34 cellular contexts compared by ENCODE assay signal in the genomic region with DNA sequence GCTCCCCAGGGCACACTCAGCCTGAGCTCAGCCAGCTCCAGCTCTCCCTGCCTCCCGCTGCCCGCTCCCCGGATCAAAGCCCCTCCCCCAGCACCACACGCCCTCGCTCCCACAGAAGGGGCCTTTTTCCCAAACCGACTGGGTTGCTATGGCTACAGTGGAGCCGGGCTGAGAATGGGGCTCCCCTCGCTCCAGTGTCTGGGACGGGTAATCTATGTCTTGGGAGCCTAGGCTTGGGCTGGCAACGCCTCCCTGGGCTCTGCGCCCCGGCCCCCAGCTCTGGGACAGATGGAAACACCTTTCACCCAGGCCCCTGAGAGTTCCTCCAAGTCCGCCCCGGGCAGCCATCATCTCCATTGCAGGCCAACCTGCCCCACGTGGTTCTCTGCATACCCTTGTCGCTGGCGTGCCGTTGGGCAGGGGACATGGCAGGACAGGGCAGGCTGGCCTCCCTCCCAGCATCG.
DNase-seq lines count a peak whose midpoint lies in the region; ATAC-seq, FAIRE-seq and TF ChIP-seq lines count a peak whose summit lies in the region.
"Had no signal": no experiment of that assay in that cellular context is flagged by ENCODE, and none has a peak within 500 bp of the region (broad histone marks: within the 10 kb centered on the region; RNA-seq: fewer than 3 reads in every experiment).

No MANE protein-coding gene starts in this region.

- H3K4me1 Mint-ChIP-seq in stimulated activated naive CD8-positive, alpha-beta T cell treated with anti-CD3 and anti-CD28 coated beads, Interleukin-15, amount 100 ng/mL, for 72 hours = no peaks in the 10 kb centered on the region
- H3K4me1 Mint-ChIP-seq: activated naive CD8-positive, alpha-beta T cell treated with anti-CD3 and anti-CD28 coated beads, Interleukin-2, amount 50 U/mL, for 24 hours; T-helper 17 cell had no signal

- DNase-seq in C1 segment of cervical spinal cord (lab: John Stamatoyannopoulos, UW) (peak in 11 of 14 donors; percentile 23 to 90 (median 79)), anterior cingulate cortex (lab: John Stamatoyannopoulos, UW) (peak in 56 of 58 donors; percentile 19 to 97 (median 82)), hypothalamus (lab: John Stamatoyannopoulos, UW) (peak in 47 of 51 donors; percentile 22 to 98 (median 83)), putamen (ENCODE audit: low spot score) (peak; percentile 81), AG08395 (ENCODE audit: low spot score) (no peak), RCC 7860 (ENCODE audit: low spot score) (no peak), foreskin fibroblast (no peak)
- no peak for DNase-seq in stimulated activated naive CD8-positive, alpha-beta T cell treated with anti-CD3 and anti-CD28 coated beads, Interleukin-15, amount 100 ng/mL, for 72 hours
- DNase-seq: activated naive CD4-positive, alpha-beta T cell; activated naive CD8-positive, alpha-beta T cell treated with anti-CD3 and anti-CD28 coated beads, Interleukin-2, amount 50 U/mL, for 24 hours; CD8-positive, alpha-beta T cell; dermis blood vessel endothelial cell; EL; foreskin keratinocyte; HCEC 1CT; MV-4-11; NCI-H1436; NCI-H2081 treated with DMSO at 0.1 percent for 48 hours; NCI-H345; NCI-H69; PC-9; psoas muscle; Right ventricle myocardium superior; stimulated activated CD4-positive, alpha-beta T cell treated with anti-CD3 and anti-CD28 coated beads, Interleukin-4, amount 100 ng/mL, for 24 hours; T-helper 17 cell; uterus had no signal

- H3K9me3 Mint-ChIP-seq in stimulated activated naive CD8-positive, alpha-beta T cell treated with anti-CD3 and anti-CD28 coated beads, Interleukin-15, amount 100 ng/mL, for 72 hours = no peaks in the 10 kb centered on the region
- H3K9me3 Mint-ChIP-seq: activated naive CD8-positive, alpha-beta T cell treated with anti-CD3 and anti-CD28 coated beads, Interleukin-2, amount 50 U/mL, for 24 hours; CD8-positive, alpha-beta T cell had no signal

- no peak for FAIRE-seq in RCC 7860 (lab: Jason Lieb, UNC)
- FAIRE-seq: endometrium, GM12878 had no signal

- H3K4me3 Mint-ChIP-seq in stimulated activated naive CD8-positive, alpha-beta T cell treated with anti-CD3 and anti-CD28 coated beads, Interleukin-15, amount 100 ng/mL, for 72 hours = no peak overlapping the region
- H3K4me3 Mint-ChIP-seq: activated naive CD8-positive, alpha-beta T cell treated with anti-CD3 and anti-CD28 coated beads, Interleukin-2, amount 50 U/mL, for 24 hours; B cell; CD8-positive, alpha-beta T cell; T-helper 17 cell had no signal

- no peak overlapping the region for H3K4me3 ChIP-seq in foreskin fibroblast (ENCODE audit: low read depth in 1 of 2, low read length in 2 of 2)
- H3K4me3 ChIP-seq: esophagus muscularis mucosa, GM12878, hepatocyte, PC-9, psoas muscle, suprapubic skin, uterus had no signal

- ATAC-seq in stimulated activated naive CD8-positive, alpha-beta T cell treated with anti-CD3 and anti-CD28 coated beads, Interleukin-15, amount 100 ng/mL, for 72 hours = no peak
- ATAC-seq: activated naive CD8-positive, alpha-beta T cell treated with anti-CD3 and anti-CD28 coated beads, Interleukin-2, amount 50 U/mL, for 24 hours; CD8-positive, alpha-beta T cell; foreskin keratinocyte; GM12878; left lobe of liver; psoas muscle; SK-N-SH treated with all-trans-retinoic acid at 6 μM for 48 hours; T-helper 17 cell had no signal

- TF ChIP-seq CTCF in foreskin fibroblast (IDR thresholded peaks at IDR 0.05; ENCODE audit: low read depth, low read length) = no peak

- H3K27ac Mint-ChIP-seq in stimulated activated naive CD8-positive, alpha-beta T cell treated with anti-CD3 and anti-CD28 coated beads, Interleukin-15, amount 100 ng/mL, for 72 hours = peak overlapping the region in 1 of 2 donors; percentile 63
- H3K27ac Mint-ChIP-seq: activated naive CD8-positive, alpha-beta T cell treated with anti-CD3 and anti-CD28 coated beads, Interleukin-2, amount 50 U/mL, for 24 hours; B cell; CD8-positive, alpha-beta T cell; T-helper 17 cell had no signal

- H3K27me3 Mint-ChIP-seq in stimulated activated naive CD8-positive, alpha-beta T cell treated with anti-CD3 and anti-CD28 coated beads, Interleukin-15, amount 100 ng/mL, for 72 hours = no peaks in the 10 kb centered on the region
- H3K27me3 Mint-ChIP-seq: activated naive CD8-positive, alpha-beta T cell treated with anti-CD3 and anti-CD28 coated beads, Interleukin-2, amount 50 U/mL, for 24 hours; B cell; T-helper 17 cell had no signal

Comparison
In these comparisons a context has a peak if more than half of its experiments do, and no peak if none do; other contexts are left out.
1. DNase-seq: peak in C1 segment of cervical spinal cord (11 of 14), anterior cingulate cortex (56 of 58), hypothalamus (47 of 51) and putamen (single experiment); none in AG08395 (single experiment), stimulated activated naive CD8-positive, alpha-beta T cell treated with anti-CD3 and anti-CD28 coated beads, Interleukin-15, amount 100 ng/mL, for 72 hours (0 of 2), RCC 7860 (single experiment) and foreskin fibroblast (0 of 2).